ENCODE assay signal across 15 cellular contexts in the genomic region with DNA sequence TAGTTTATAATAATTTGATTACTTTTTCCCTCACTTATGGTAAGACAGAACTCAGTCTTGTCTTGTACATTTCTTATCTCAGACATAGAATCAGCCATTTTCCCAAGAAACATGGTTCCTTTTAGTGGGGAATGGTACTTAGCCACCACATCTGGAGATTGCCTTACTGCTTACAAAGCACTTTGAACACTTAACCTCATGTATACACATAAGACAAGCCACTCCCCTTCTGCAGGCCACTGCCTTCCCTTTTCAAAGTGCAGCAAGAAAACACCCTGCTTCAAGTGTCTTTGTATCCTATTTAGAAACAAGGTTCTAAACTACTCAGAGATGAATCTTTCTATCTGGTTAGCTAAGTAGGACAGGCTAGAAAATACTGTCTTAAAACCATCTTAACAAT.
DNase-seq lines count a peak whose midpoint lies in the region; ATAC-seq and TF ChIP-seq lines count a peak whose summit lies in the region.
"Had no signal": no experiment of that assay in that cellular context is flagged by ENCODE, and none has a peak within 500 bp of the region (broad histone marks: within the 10 kb centered on the region; RNA-seq: fewer than 3 reads in every experiment).

No MANE protein-coding gene starts in this region.

- H3K27me3 ChIP-seq in MM.1S (replicated peaks; ENCODE audit: insufficient read depth, low read length): no peaks in the 10 kb centered on the region

- H3K9ac ChIP-seq in MM.1S (ENCODE audit: low read length): no peak overlapping the region

- DNase-seq in AG10803 (ENCODE audit: low read depth) (peak; percentile 17), MM.1S (peak; percentile 49), cardiac fibroblast (ENCODE audit: low read depth in 2 of 2) (peak; percentile 12 to 18), left kidney (ENCODE audit: low read depth, low spot score) (peak; percentile 29), substantia nigra (lab: John Stamatoyannopoulos, UW) (no peak), sciatic nerve (ENCODE audit: low spot score) (no peak), midbrain (lab: John Stamatoyannopoulos, UW) (no peak)
- DNase-seq in activated CD4-positive, alpha-beta T cell treated with anti-CD3 and anti-CD28 coated beads for 1 hour: no peak
- DNase-seq: Calu3, left ventricle myocardium superior, naive B cell, NCI-H146, NCI-H748 treated with DMSO at 0.1 percent for 48 hours, psoas muscle, WERI-Rb-1 had no signal

- H4K20me1 ChIP-seq in MM.1S (ENCODE audit: insufficient read depth, low read length): no peaks in the 10 kb centered on the region

- peak overlapping the region; percentile 12; the same call in 1 of the 2 replicates for H3K4me2 ChIP-seq in MM.1S (ENCODE audit: low read depth, low read length)

- H3K4me1 ChIP-seq in MM.1S (ENCODE audit: low read length): peaks cover 39% of the 10 kb centered on the region

- intact Hi-C loops in sciatic nerve (cut with DNase I): no loop called here

- H3K4me3 ChIP-seq in AG10803 (ENCODE audit: low read length) (no peak overlapping the region), MM.1S (ENCODE audit: low read length) (no peak overlapping the region), cardiac fibroblast (replicated peaks in 1 of 2; ENCODE audit: low read depth in 2 of 2, low read length in 2 of 2) (no peak overlapping the region)
- H3K4me3 ChIP-seq: psoas muscle had no signal

- H3K9me2 ChIP-seq in MM.1S (replicated peaks; ENCODE audit: insufficient read depth, low read length): no peaks in the 10 kb centered on the region

- ATAC-seq in sciatic nerve: no peak
- ATAC-seq: psoas muscle had no signal

- no peaks in the 10 kb centered on the region for H3K36me3 ChIP-seq in MM.1S (replicated peaks; ENCODE audit: insufficient read depth, low read length)
- H3K36me3 ChIP-seq: WERI-Rb-1 had no signal

- H3K79me2 ChIP-seq in MM.1S (ENCODE audit: low read length): no peaks in the 10 kb centered on the region

- H3K27ac ChIP-seq in MM.1S (ENCODE audit: low read length): no peak overlapping the region; the same call in 1 of the 2 replicates
- H3K27ac ChIP-seq in substantia nigra (ENCODE audit: low read depth, low read length, poor library complexity, severe bottlenecking): no peak overlapping the region
- H3K27ac ChIP-seq: psoas muscle, WERI-Rb-1 had no signal

- H3K9me3 ChIP-seq in MM.1S (replicated peaks; ENCODE audit: insufficient read depth, low read length): no peaks in the 10 kb centered on the region
- H3K9me3 ChIP-seq: psoas muscle had no signal

- H3F3A ChIP-seq in MM.1S (ENCODE audit: insufficient read depth, low read length): no peaks in the 10 kb centered on the region

- TF ChIP-seq CTCF in AG10803 (conservative IDR thresholded peaks at IDR 0.05; ENCODE audit: low read length) (no peak), MM.1S (IDR thresholded peaks at IDR 0.05; ENCODE audit: low read length) (no peak), cardiac fibroblast (IDR thresholded peaks at IDR 0.05; ENCODE audit: low read depth, low read length) (no peak)

- peak overlapping the region; percentile 5; the same call in 1 of the 2 replicates for H2AFZ ChIP-seq in MM.1S (ENCODE audit: low read length)

Comparison
In these comparisons a context has a peak if more than half of its experiments do, and no peak if none do; other contexts are left out.
1. DNase-seq: peak in AG10803 (single experiment), MM.1S (single experiment), cardiac fibroblast (2 of 2) and left kidney (single experiment); none in activated CD4-positive, alpha-beta T cell treated with anti-CD3 and anti-CD28 coated beads for 1 hour (single experiment), substantia nigra (0 of 49), sciatic nerve (single experiment) and midbrain (single experiment).